1 cellular context compared by ENCODE assay signal in genomic region chr17:78223765-78224164, GRCh38.
TF ChIP-seq lines count a peak whose summit lies in the region.

No MANE protein-coding gene starts in this region.

TF ChIP-seq in endothelial cell of umbilical vein, 7 proteins besides CTCF, POLR2A, EP300 and RAD21:
- no peak for TF ChIP-seq MYC (IDR thresholded peaks at IDR 0.05; ENCODE audit: low read depth, low read length)
- no peak for TF ChIP-seq JUN (IDR thresholded peaks at IDR 0.05; ENCODE audit: borderline replicate concordance, insufficient read depth, insufficient read length, low read depth)
- no peak for TF ChIP-seq MAX (IDR thresholded peaks at IDR 0.05; ENCODE audit: insufficient read depth, insufficient read length)
- no peak for TF ChIP-seq GATA2 (IDR thresholded peaks at IDR 0.05; ENCODE audit: insufficient read depth, insufficient read length, low read depth, low read length)
- no peak for TF ChIP-seq POLR2AphosphoS5 (IDR thresholded peaks at IDR 0.05; ENCODE audit: insufficient read depth, low read depth, low read length)
- no peak for TF ChIP-seq EZH2 (IDR thresholded peaks at IDR 0.05; ENCODE audit: borderline replicate concordance, low read depth, low read length, severe bottlenecking)
- no peak for TF ChIP-seq FOS (IDR thresholded peaks at IDR 0.05; ENCODE audit: borderline replicate concordance, insufficient read depth, low read length)
